Comparison of ENCODE assay signal across 1 cellular context in the genomic region with DNA sequence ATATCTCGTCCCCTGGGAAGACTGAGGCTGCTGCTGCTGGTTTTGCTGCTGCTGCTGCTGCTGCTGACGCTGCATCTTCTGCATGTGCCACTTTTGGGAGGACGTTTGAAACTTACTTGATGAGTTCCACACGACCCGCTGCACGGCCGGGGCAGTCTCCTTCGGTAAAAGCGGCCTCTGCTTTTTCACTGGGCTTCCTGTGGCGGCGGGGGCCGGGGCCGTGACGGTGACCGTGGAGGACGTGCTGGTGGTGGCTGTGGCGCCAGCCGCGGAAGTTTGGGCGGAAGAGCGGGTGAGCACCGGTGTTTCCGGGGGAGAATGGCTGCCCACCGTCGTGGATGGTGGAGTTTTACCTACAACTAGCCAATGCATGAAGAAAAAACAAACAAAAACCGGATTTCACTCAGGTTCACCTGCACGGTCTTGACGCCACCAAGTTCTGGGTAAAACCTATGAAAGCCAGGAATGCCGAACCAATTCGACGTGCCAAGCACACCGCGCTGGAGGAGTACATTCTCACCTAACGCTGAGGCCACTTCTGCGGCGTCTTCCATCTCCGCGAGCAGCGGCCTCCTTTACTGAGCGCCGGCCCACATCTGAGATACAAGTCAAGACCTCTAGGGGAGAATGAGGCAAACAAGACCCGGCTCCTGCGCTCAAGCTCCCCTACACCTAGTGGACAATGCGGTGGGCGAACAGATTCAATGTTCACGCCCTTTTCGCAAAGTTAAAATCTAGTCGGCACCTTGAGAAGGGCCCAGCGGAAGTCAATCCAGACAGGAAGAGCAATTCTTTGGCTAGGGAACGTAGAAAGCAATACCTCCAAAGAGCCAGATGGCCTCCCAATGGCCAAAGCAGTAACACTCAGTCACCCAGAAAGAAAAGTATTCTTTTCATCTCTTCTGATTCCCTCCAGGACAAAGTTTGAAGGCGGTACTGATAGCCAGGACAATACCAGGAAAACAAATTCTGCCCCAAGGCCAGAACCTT.
TF ChIP-seq lines count a peak whose summit lies in the region.

No MANE protein-coding gene starts in this region.

TF ChIP-seq in H1, 55 proteins besides CTCF, POLR2A, EP300 and RAD21:
- no peak for TF ChIP-seq TEAD4 (IDR thresholded peaks at IDR 0.05; ENCODE audit: low read depth, low read length)
- no peak for TF ChIP-seq TCF12 (IDR thresholded peaks at IDR 0.05; ENCODE audit: low read depth, low read length)
- TF ChIP-seq CEBPB (IDR thresholded peaks at IDR 0.05; ENCODE audit: low read depth, low read length), result no peak
- TF ChIP-seq JUND (IDR thresholded peaks at IDR 0.05; ENCODE audit: low read length), result no peak
- no peak for TF ChIP-seq CREB1 (IDR thresholded peaks at IDR 0.05)
- no peak for TF ChIP-seq POLR2AphosphoS5 (IDR thresholded peaks at IDR 0.05; ENCODE audit: low read depth, low read length)
- no peak for TF ChIP-seq POU5F1 (IDR thresholded peaks at IDR 0.05; ENCODE audit: low read depth, low read length)
